8 cellular contexts compared by ENCODE assay signal in the genomic region with DNA sequence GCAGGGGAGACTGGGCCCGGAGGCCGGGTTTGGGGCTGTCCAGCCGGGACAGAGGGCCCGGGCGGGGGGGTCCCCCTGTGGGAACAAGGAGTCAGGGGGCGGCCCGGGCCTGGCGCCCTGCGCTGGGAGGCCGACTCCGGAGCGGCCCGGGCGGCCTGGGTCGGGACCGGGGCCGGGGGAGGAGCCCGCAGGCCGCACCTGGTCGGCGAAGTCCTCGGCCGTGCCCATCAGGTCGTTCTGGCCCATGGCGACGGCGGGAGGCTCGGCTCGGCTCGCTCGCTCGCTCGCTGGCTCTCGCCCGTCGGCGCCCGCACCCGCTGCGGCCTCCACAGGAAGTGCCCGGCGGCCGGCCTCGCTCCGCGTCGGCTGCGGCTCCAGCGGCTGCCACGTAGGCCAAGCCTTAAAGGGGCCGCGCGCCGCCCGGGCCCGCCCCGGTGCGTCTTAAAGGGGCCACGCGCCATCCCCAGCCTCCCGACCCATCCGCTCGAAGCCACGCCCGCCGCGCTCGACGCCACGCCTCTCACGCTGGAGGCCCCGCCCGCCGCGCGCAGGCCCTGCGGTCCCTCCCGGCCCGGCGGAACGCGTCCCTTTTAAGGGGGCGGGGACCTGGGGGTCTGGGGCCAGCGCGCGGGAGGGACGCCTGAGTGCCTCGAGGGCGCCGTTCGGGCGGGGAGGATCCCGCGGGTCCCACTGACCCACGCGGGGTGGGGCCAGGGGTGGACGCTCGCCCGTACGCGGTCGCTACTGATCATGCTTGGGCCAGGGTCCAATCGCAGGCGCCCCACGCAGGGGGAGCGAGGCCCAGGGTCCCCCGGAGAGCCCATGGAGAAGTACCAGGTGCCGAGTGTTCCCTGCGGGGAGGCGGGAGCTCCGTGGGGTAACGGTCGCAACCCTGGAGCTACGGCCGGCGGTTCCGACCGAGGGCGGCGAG. TPM values are rescaled to one million over a fixed set of nuclear protein-coding genes. Genes with fewer than 3 reads are reported as not detected.
DNase-seq lines count a peak whose midpoint lies in the region; ATAC-seq and TF ChIP-seq lines count a peak whose summit lies in the region.

STKLD1 (plus strand) TSS at position 643 of the 931 bp plus-strand sequence; CDS start at position 751, 108 bp downstream.
SURF4 (minus strand) TSS at position 337 of the 931 bp plus-strand sequence; CDS start at position 246, 91 bp downstream.

- H3K36me3 ChIP-seq in adipocyte (ENCODE audit: control insufficient read depth, insufficient read depth, low read length, severe bottlenecking), result peaks cover 10% of the 10 kb centered on the region
- peaks cover 0 to 14% (median 5%) of the 10 kb centered on the region in 9 donors for H3K36me3 ChIP-seq in heart left ventricle
- no peaks in the 10 kb centered on the region for H3K36me3 ChIP-seq in transverse colon

- H3K9me3 ChIP-seq in adipocyte (ENCODE audit: control insufficient read depth, low read length) (no peaks in the 10 kb centered on the region), heart left ventricle (peaks cover 0 to 10% (median 0%) of the 10 kb centered on the region in 12 donors), transverse colon (no peaks in the 10 kb centered on the region)

- no peak for TF ChIP-seq EP300 in transverse colon (IDR thresholded peaks at IDR 0.05; ENCODE audit: low read depth)

- 0 to 1% (median 0%) methylated on average over 16 to 120 of the region's 120 CpGs for WGBS in heart left ventricle, 4 donors
- WGBS in transverse colon (ENCODE audit: low coverage in 1 of 2), 2 donors, result 0% methylated on average over 21 of the region's 120 CpGs; no CpG with 5 or more reads in 1 of the 2 donors

- peak within 1 kb of the TSS; percentile 96 for H3K4me3 ChIP-seq in adipocyte (ENCODE audit: low read length)
- peak within 1 kb of the TSS; percentile 75 to 100 (median 94) for H3K4me3 ChIP-seq in heart left ventricle
- peak within 1 kb of the TSS; percentile 66 to 100 (median 92) for H3K4me3 ChIP-seq in transverse colon

- peak; percentile 80 for ATAC-seq in HG02852 (IDR thresholded peaks at IDR 0.05; ENCODE audit: unreplicated experiment)
- ATAC-seq in heart left ventricle, result peak; percentile 94 to 98 (median 98)

- TF ChIP-seq CTCF in GM13976 (IDR thresholded peaks at IDR 0.05; ENCODE audit: borderline replicate concordance, control extremely low read depth, extremely low read depth, insufficient read depth, missing control alignments) (no peak), heart left ventricle (IDR thresholded peaks at IDR 0.05) (peak in 2 of 12 donors; percentile 4 to 11), transverse colon (IDR thresholded peaks at IDR 0.05) (no peak)

- H3K4me1 ChIP-seq in adipocyte (ENCODE audit: control insufficient read depth, insufficient read depth, low read length), result peaks cover 55% of the 10 kb centered on the region
- peaks cover 3 to 50% (median 39%) of the 10 kb centered on the region in 12 donors for H3K4me1 ChIP-seq in heart left ventricle
- H3K4me1 ChIP-seq in transverse colon, result peaks cover 25 to 45% (median 38%) of the 10 kb centered on the region in 4 donors

- peak within 1 kb of the TSS; percentile 99 for H3K9ac ChIP-seq in adipocyte (ENCODE audit: low read length)

- in situ Hi-C loops in GM13976 (cut with MboI; ENCODE audit: low sequenced_read_pairs, unreplicated experiment), result no loop called here
- in situ Hi-C loops in transverse colon (cut with MboI; ENCODE audit: low pct_ligation_motif_present in 1 of 4, low pct_unique_long_range_greater_than_20kb in 1 of 4, low sequenced_read_pairs in 3 of 4), result no loop called here

- peak within 1 kb of the TSS; percentile 83 to 98 (median 94) for H3K27ac ChIP-seq in heart left ventricle
- peak within 1 kb of the TSS; percentile 97 to 100 (median 98) for H3K27ac ChIP-seq in transverse colon

- intact Hi-C loops in heart left ventricle (cut with DNase I), result loop anchor here in 5 of 10 donors (1.0 to 5.0 kb wide), 7 partner anchors 19 to 83 kb away; partner anchors contain the start of genes SURF6 (in 4 of the 5), CACFD1 (in 1 of the 5), MED22 (in 1 of the 5) and REXO4 (in 1 of the 5)
- intact Hi-C loops in transverse colon (cut with DNase I; ENCODE audit: low total_unique reads), result no loop called here

- TF ChIP-seq POLR2A in heart left ventricle (IDR thresholded peaks at IDR 0.05) (peak in 1 of 2 donors; percentile 94), transverse colon (IDR thresholded peaks at IDR 0.05) (peak; percentile 52)

- DNase-seq in GM13976 (ENCODE audit: low spot score) (peak; percentile 100), NCI-H1436 (lab: John Stamatoyannopoulos, UW) (peak; percentile 92), SW 1271 (lab: John Stamatoyannopoulos, UW) (peak; percentile 78 to 91), adipocyte (ENCODE audit: low read depth) (peak; percentile 99), heart left ventricle (peak; percentile 95 to 99 (median 97)), pons (ENCODE audit: low spot score) (peak; percentile 93), transverse colon (peak; percentile 98)

- no peaks in the 10 kb centered on the region for H3K27me3 ChIP-seq in adipocyte (replicated peaks; ENCODE audit: control insufficient read depth, insufficient read depth, low read length)
- no peaks in the 10 kb centered on the region for H3K27me3 ChIP-seq in heart left ventricle
- no peaks in the 10 kb centered on the region for H3K27me3 ChIP-seq in transverse colon

RNA-seq across cellular contexts. Expression of gene STKLD1, which starts in this region (rescaled TPM):
- total RNA-seq in heart left ventricle, result under 1 TPM in 7 of 9 donors, not detected in 2; 0.40 to 0.91 (median 0.52) TPM
- polyA plus RNA-seq in heart left ventricle, result under 1 TPM; 0.25 to 0.46 TPM
- 1 to 10 TPM in 1 of 4 donors, under 1 TPM in 1, not detected in 2; 0.68 to 1.5 TPM for total RNA-seq in transverse colon

RNA-seq across cellular contexts. Expression of gene SURF4, which starts in this region (rescaled TPM):
- total RNA-seq in heart left ventricle, result 100 to 1,000 TPM in 2 of 9 donors, 10 to 100 TPM in 7; 53.8 to 106 (median 77.8) TPM
- polyA plus RNA-seq in heart left ventricle, result 100 to 1,000 TPM in 1 of 2 donors, 10 to 100 TPM in 1; 31.2 to 185 TPM
- total RNA-seq in transverse colon, result 100 to 1,000 TPM in 3 of 4 donors, 10 to 100 TPM in 1; 89.4 to 205 (median 147) TPM

Comparison
In these comparisons a context has a peak if more than half of its experiments do, and no peak if none do; other contexts are left out.
1. Peak in every context shown above with its lines: DNase-seq, ATAC-seq, H3K4me3 ChIP-seq and H3K27ac ChIP-seq.